In genomic region chr1:197595244-197595904, GRCh38 we compare ENCODE assay signal across 21 cellular contexts.
DNase-seq lines count a peak whose midpoint lies in the region; ATAC-seq, FAIRE-seq and TF ChIP-seq lines count a peak whose summit lies in the region.
"Had no signal": no experiment of that assay in that cellular context is flagged by ENCODE, and none has a peak within 500 bp of the region (broad histone marks: within the 10 kb centered on the region; RNA-seq: fewer than 3 reads in every experiment).

No MANE protein-coding gene starts in this region.

- in situ Hi-C loops in GM12878 (cut with MboI), result no loop called here

- no TSS peak for BruUV-seq in GM12878 (replicated peaks; lab: Mats Ljungman, UMichigan)

- H3K27ac ChIP-seq in GM12878 (ENCODE audit: control insufficient read depth, insufficient read depth) (no peak overlapping the region), upper lobe of left lung (no peak overlapping the region)
- H3K27ac ChIP-seq: gastrocnemius medialis, WERI-Rb-1 had no signal

- H3K9me3 Mint-ChIP-seq in activated T-cell treated with anti-CD3 and anti-CD28 coated beads, Interleukin-2, amount 50 U/mL, for 72 hours, result no peaks in the 10 kb centered on the region
- H3K9me3 Mint-ChIP-seq: activated naive CD8-positive, alpha-beta T cell treated with anti-CD3 and anti-CD28 coated beads for 36 hours; activated T-helper 2 cell treated with anti-CD3 and anti-CD28 coated beads, Interferon-gamma antibody, Interleukin-2, Interleukin-4, amounts not matched to agents 10 μg/mL and 5 μg/mL and 100 μg/mL, durations not matched to agents 14 hours and 24 hours and 36 hours; T-helper 2 cell treated with Interferon-gamma antibody and Interleukin-4, amounts not matched to agents 5 μg/mL and 100 μg/mL, for 36 hours had no signal

- no peak overlapping the region for H3K4me3 ChIP-seq in GM12878
- H3K4me3 ChIP-seq in upper lobe of left lung, result no peak overlapping the region
- H3K4me3 ChIP-seq: gastrocnemius medialis, HAP-1 had no signal

- no peak for TF ChIP-seq RAD21 in GM12878 (IDR thresholded peaks at IDR 0.05; ENCODE audit: insufficient read depth, low read depth, low read length)

- H4K20me1 ChIP-seq in GM12878 (ENCODE audit: control insufficient read depth, insufficient read depth), result no peaks in the 10 kb centered on the region

- SMC1A ChIA-PET in GM12878 (lab: Charles Lee; ENCODE audit: uncharacterized antibody, unreplicated experiment), result no interaction called here

- H2AFZ ChIP-seq in GM12878 (ENCODE audit: control insufficient read depth, low read depth, low read length), result no peak overlapping the region

- H3K9me3 ChIP-seq in GM12878 (replicated peaks; ENCODE audit: control insufficient read depth, insufficient read depth, low read length), result no peaks in the 10 kb centered on the region
- H3K9me3 ChIP-seq in upper lobe of left lung, result no peaks in the 10 kb centered on the region
- H3K9me3 ChIP-seq: gastrocnemius medialis, HAP-1, SK-N-SH had no signal

- H3K9ac ChIP-seq in GM12878 (ENCODE audit: control insufficient read depth, insufficient read depth, low read length), result no peak overlapping the region
- H3K9ac ChIP-seq: SK-N-SH had no signal

- intact Hi-C loops in GM12878 (cut with micrococcal nuclease; ENCODE audit: unreplicated experiment), result no loop called here
- intact Hi-C loops in sciatic nerve (cut with DNase I), result no loop called here

- H3K79me2 ChIP-seq in GM12878 (ENCODE audit: control insufficient read depth, insufficient read depth, low read length), result no peaks in the 10 kb centered on the region

- no peak overlapping the region for H3K4me3 Mint-ChIP-seq in activated T-cell treated with anti-CD3 and anti-CD28 coated beads, Interleukin-2, amount 50 U/mL, for 72 hours
- H3K4me3 Mint-ChIP-seq: activated naive CD8-positive, alpha-beta T cell treated with anti-CD3 and anti-CD28 coated beads for 36 hours; T-helper 2 cell treated with Interferon-gamma antibody and Interleukin-4, amounts not matched to agents 5 μg/mL and 100 μg/mL, for 36 hours had no signal

- H3K27me3 Mint-ChIP-seq in activated T-cell treated with anti-CD3 and anti-CD28 coated beads, Interleukin-2, amount 50 U/mL, for 72 hours (ENCODE audit: low read depth), result no peaks in the 10 kb centered on the region
- H3K27me3 Mint-ChIP-seq: activated naive CD8-positive, alpha-beta T cell treated with anti-CD3 and anti-CD28 coated beads for 36 hours; progenitor cell of endocrine pancreas had no signal

- no peak for DNase-seq in activated T-cell treated with anti-CD3 and anti-CD28 coated beads, Interleukin-2, amount 50 U/mL, for 72 hours
- DNase-seq in activated T-cell treated with anti-CD3 and anti-CD28 coated beads, Interleukin-2, amount 50 U/mL, for 48 hours, result no peak
- peak; percentile 92 for DNase-seq in NCI-H2107 treated with DMSO at 0.1 percent for 48 hours (lab: John Stamatoyannopoulos, UW; ENCODE audit: unreplicated experiment)
- no peak for DNase-seq in GM12878 (ENCODE audit: low read depth, low spot score)
- no peak for DNase-seq in NK-92 (lab: John Stamatoyannopoulos, UW; ENCODE audit: unreplicated experiment)
- DNase-seq in sciatic nerve (ENCODE audit: low spot score), result no peak
- DNase-seq in upper lobe of left lung, result no peak
- DNase-seq: activated CD4-positive, alpha-beta T cell treated with anti-CD3 and anti-CD28 coated beads, Interleukin-2, amount 50 U/mL, for 1 hour; activated naive CD8-positive, alpha-beta T cell treated with anti-CD3 and anti-CD28 coated beads for 36 hours; effector CD4-positive, alpha-beta T cell; gastrocnemius medialis; hippocampal formation; KG1; RPMI8226; SK-N-SH; WERI-Rb-1 had no signal

- H3K4me1 Mint-ChIP-seq in activated T-cell treated with anti-CD3 and anti-CD28 coated beads, Interleukin-2, amount 50 U/mL, for 72 hours (ENCODE audit: low read depth), result no peaks in the 10 kb centered on the region
- H3K4me1 Mint-ChIP-seq: activated naive CD8-positive, alpha-beta T cell treated with anti-CD3 and anti-CD28 coated beads for 36 hours had no signal

- H3K27me3 ChIP-seq in GM12878 (replicated peaks in 1 of 2; ENCODE audit: control insufficient read depth in 2 of 2, insufficient read depth in 2 of 2, low read length in 1 of 2) (no peaks in the 10 kb centered on the region), upper lobe of left lung (no peaks in the 10 kb centered on the region)
- H3K27me3 ChIP-seq: gastrocnemius medialis had no signal

- ATAC-seq in activated T-cell treated with anti-CD3 and anti-CD28 coated beads, Interleukin-2, amount 50 U/mL, for 72 hours (replicated peaks in 1 of 2), result no peak
- ATAC-seq in GM12878 (peak; percentile 51), sciatic nerve (no peak), upper lobe of left lung (ENCODE audit: low FRiP score in 2 of 2) (no peak), GM18511 (IDR thresholded peaks at IDR 0.05; ENCODE audit: unreplicated experiment) (no peak)
- ATAC-seq: gastrocnemius medialis had no signal

- TF ChIP-seq EP300 in GM12878 (IDR thresholded peaks at IDR 0.05; ENCODE audit: borderline replicate concordance in 1 of 2, control insufficient read depth in 1 of 2, low read depth in 2 of 2, low read length in 2 of 2) (no peak), upper lobe of left lung (IDR thresholded peaks at IDR 0.05) (no peak)

- TF ChIP-seq CTCF in GM12878 (IDR thresholded peaks at IDR 0.05 in 2 of 3, conservative IDR thresholded peaks at IDR 0.05 in 1 of 3; ENCODE audit: control insufficient read depth in 2 of 3, extremely low read depth in 1 of 3, insufficient read depth in 1 of 3, low read depth in 3 of 3, low read length in 3 of 3), result no peak
- TF ChIP-seq CTCF in upper lobe of left lung (IDR thresholded peaks at IDR 0.05), result no peak

- RAD21 ChIA-PET in GM12878 (lab: Charles Lee; ENCODE audit: unreplicated experiment), result interaction anchor here (0.7 to 1.4 kb wide), 2 partner anchors 24 to 211 kb away, joined by 3 to 4 read pairs; no protein-coding TSS in a partner anchor

- H3K4me1 ChIP-seq in GM12878 (ENCODE audit: control insufficient read depth, insufficient read depth, low read length) (no peaks in the 10 kb centered on the region), upper lobe of left lung (no peaks in the 10 kb centered on the region)
- H3K4me1 ChIP-seq: gastrocnemius medialis had no signal

- CTCF ChIA-PET in GM12878 (lab: Yijun Ruan, JAX), result no interaction called here

- no peak overlapping the region for H3K4me2 ChIP-seq in GM12878 (ENCODE audit: control insufficient read depth, insufficient read depth)
- H3K4me2 ChIP-seq: SK-N-SH had no signal

- no peak for TF ChIP-seq POLR2A in GM12878 (IDR thresholded peaks at IDR 0.05; ENCODE audit: low read depth, low read length)
- TF ChIP-seq POLR2A in upper lobe of left lung (IDR thresholded peaks at IDR 0.05), result no peak

- peak overlapping the region; percentile 83 for H3K27ac Mint-ChIP-seq in activated T-cell treated with anti-CD3 and anti-CD28 coated beads, Interleukin-2, amount 50 U/mL, for 72 hours
- H3K27ac Mint-ChIP-seq: activated naive CD8-positive, alpha-beta T cell treated with anti-CD3 and anti-CD28 coated beads for 36 hours; activated T-helper 2 cell treated with anti-CD3 and anti-CD28 coated beads, Interferon-gamma antibody, Interleukin-2, Interleukin-4, amounts not matched to agents 10 μg/mL and 5 μg/mL and 100 μg/mL, durations not matched to agents 14 hours and 24 hours and 36 hours; progenitor cell of endocrine pancreas; T-helper 2 cell treated with Interferon-gamma antibody and Interleukin-4, amounts not matched to agents 5 μg/mL and 100 μg/mL, for 36 hours had no signal

- H3K36me3 ChIP-seq in GM12878 (ENCODE audit: control insufficient read depth in 2 of 2, insufficient read depth in 2 of 2, low read length in 1 of 2) (no peaks in the 10 kb centered on the region), upper lobe of left lung (peaks cover 0 to 4% (median 0%) of the 10 kb centered on the region in 4 donors)
- H3K36me3 ChIP-seq: gastrocnemius medialis, HAP-1, WERI-Rb-1 had no signal

- 24% methylated on average over 6 of the region's 6 CpGs for WGBS in GM12878 (ENCODE audit: insufficient coverage, insufficient replicate concordance, low lambda C conversion rate, missing lambda C conversion rate)
- WGBS in upper lobe of left lung, 2 donors, result 80 to 90% methylated on average over 6 of the region's 6 CpGs

- POLR2A ChIA-PET in GM12878 (lab: Charles Lee), result no interaction called here

- no peaks in the 10 kb centered on the region for H3K36me3 Mint-ChIP-seq in activated T-cell treated with anti-CD3 and anti-CD28 coated beads, Interleukin-2, amount 50 U/mL, for 72 hours (ENCODE audit: insufficient read depth in 2 of 2)

- FAIRE-seq in GM12878 (lab: Jason Lieb, UNC), result no peak

TF ChIP-seq in GM12878, 131 proteins besides CTCF, POLR2A, EP300 and RAD21:
- TF ChIP-seq SRF (IDR thresholded peaks at IDR 0.05; ENCODE audit: low read depth in 2 of 2, low read length in 2 of 2) (no peak), NFXL1 (IDR thresholded peaks at IDR 0.05; ENCODE audit: borderline replicate concordance) (no peak), SPI1 (IDR thresholded peaks at IDR 0.05; ENCODE audit: borderline replicate concordance, insufficient read depth, low read depth, low read length) (no peak), PAX8 (IDR thresholded peaks at IDR 0.05) (no peak), RCOR1 (conservative IDR thresholded peaks at IDR 0.05; ENCODE audit: low read depth, low read length) (no peak), SMAD1 (IDR thresholded peaks at IDR 0.05; ENCODE audit: low read depth, partially characterized antibody) (no peak), NFIC (IDR thresholded peaks at IDR 0.05; ENCODE audit: low read depth, low read length) (no peak)
